Comparison of ENCODE assay signal across 11 cellular contexts in genomic region chr12:11797317-11797913, GRCh38.
DNase-seq lines count a peak whose midpoint lies in the region; ATAC-seq and TF ChIP-seq lines count a peak whose summit lies in the region.
"Had no signal": no experiment of that assay in that cellular context is flagged by ENCODE, and none has a peak within 500 bp of the region (broad histone marks: within the 10 kb centered on the region; RNA-seq: fewer than 3 reads in every experiment).

No MANE protein-coding gene starts in this region.

- no peaks in the 10 kb centered on the region for H3K36me3 Mint-ChIP-seq in mesothelial cell of epicardium
- H3K36me3 Mint-ChIP-seq: brain had no signal

- no peaks in the 10 kb centered on the region for H3K27me3 ChIP-seq in brain microvascular endothelial cell (replicated peaks)

- ATAC-seq in GM19463 (IDR thresholded peaks at IDR 0.05; ENCODE audit: unreplicated experiment) = no peak

- H3K9me3 Mint-ChIP-seq in mesothelial cell of epicardium = no peaks in the 10 kb centered on the region
- H3K9me3 Mint-ChIP-seq: brain had no signal

- H3K4me3 ChIP-seq in Jurkat, Clone E6-1 (ENCODE audit: low read length) = no peak overlapping the region
- H3K4me3 ChIP-seq in brain microvascular endothelial cell (ENCODE audit: low read depth, low read length) = no peak overlapping the region

- H3K4me1 Mint-ChIP-seq in mesothelial cell of epicardium = peaks cover 54% of the 10 kb centered on the region

- no peak overlapping the region for H3K4me3 Mint-ChIP-seq in mesothelial cell of epicardium

- peak; percentile 73 for DNase-seq in AG08396 (ENCODE audit: low spot score)
- peak; percentile 77 for DNase-seq in Jurkat, Clone E6-1 (ENCODE audit: low read depth, low spot score)
- DNase-seq in brain microvascular endothelial cell = peak; percentile 81
- no peak for DNase-seq in mesothelial cell of epicardium (ENCODE audit: low spot score in 2 of 2, unreplicated experiment in 2 of 2)
- DNase-seq in inferior parietal cortex (ENCODE audit: extremely low spot score) = no peak
- no peak for DNase-seq in DMS153 treated with DMSO at 0.1 percent for 48 hours (lab: John Stamatoyannopoulos, UW; ENCODE audit: unreplicated experiment)
- DNase-seq in middle frontal gyrus (ENCODE audit: extremely low spot score, low spot score) = no peak
- DNase-seq: DMS79, MM.1S had no signal

- in situ Hi-C loops in brain microvascular endothelial cell (cut with HindIII; ENCODE audit: low pct_ligation_motif_present, low sequenced_read_pairs) = no loop called here

- no peaks in the 10 kb centered on the region for H3K36me3 ChIP-seq in brain microvascular endothelial cell (replicated peaks)

- peak overlapping the region; percentile 78 for H3K27ac Mint-ChIP-seq in mesothelial cell of epicardium

- peak overlapping the region; percentile 78 for H3K27ac ChIP-seq in brain microvascular endothelial cell

- TF ChIP-seq CTCF in brain microvascular endothelial cell (IDR thresholded peaks at IDR 0.05; ENCODE audit: low read depth, low read length, missing control alignments) (no peak), mesothelial cell of epicardium (IDR thresholded peaks at IDR 0.05; ENCODE audit: unreplicated experiment) (no peak)

- no peaks in the 10 kb centered on the region for H3K27me3 Mint-ChIP-seq in mesothelial cell of epicardium (ENCODE audit: low read depth)

Comparison
In these comparisons a context has a peak if more than half of its experiments do, and no peak if none do; other contexts are left out.
1. DNase-seq: peak in AG08396 (single experiment), Jurkat, Clone E6-1 (single experiment) and brain microvascular endothelial cell (single experiment); none in mesothelial cell of epicardium (0 of 2), inferior parietal cortex (single experiment), DMS153 treated with DMSO at 0.1 percent for 48 hours (single experiment) and middle frontal gyrus (single experiment).